Comparison of ENCODE assay signal across 8 cellular contexts in the genomic region with DNA sequence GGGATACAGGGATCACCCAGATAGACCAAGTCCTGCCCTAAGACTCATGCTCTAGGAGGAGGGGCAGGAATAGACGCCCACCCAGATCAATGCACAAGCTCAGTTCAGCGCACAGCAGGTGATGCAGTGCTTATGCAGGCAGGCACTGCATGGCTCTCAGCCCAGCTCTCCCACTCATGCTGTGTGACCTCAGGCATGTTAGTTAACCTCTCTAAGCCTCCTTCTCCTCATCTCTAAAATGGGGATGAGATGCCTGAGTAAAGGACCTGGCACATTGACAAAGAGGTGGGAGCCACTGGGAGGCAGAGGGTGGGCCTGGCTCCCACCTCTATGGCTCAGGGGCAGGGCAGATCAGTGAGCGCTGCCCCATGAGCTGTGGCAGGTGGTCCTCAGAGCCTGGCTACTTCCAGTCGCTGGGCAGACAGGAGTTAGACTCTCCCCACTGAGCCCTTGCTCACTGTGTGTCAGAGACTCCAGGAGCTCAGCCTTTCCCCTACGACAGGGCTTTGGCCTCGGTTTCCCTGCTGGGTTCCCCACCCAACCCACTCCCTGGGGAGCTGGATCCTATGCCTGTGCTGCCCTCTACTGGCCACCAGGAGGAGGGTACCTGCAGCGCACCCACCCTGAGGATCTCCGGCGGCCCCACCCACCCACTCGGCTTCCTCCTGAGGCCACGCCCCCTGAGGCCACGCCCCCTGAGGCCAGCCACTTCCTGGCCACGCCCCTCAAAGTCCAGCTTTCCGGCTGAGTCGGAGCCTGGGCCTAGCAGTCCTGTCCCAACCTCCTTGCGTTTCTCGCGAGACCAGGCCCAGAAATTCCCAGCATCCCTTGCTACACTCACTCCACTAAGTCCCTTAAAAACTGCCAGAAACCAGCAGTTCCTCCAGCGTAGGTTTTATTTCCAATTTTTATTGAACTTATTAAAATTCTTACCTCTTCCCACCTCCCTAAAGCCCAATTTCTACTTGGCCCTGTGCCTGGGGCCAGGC.
A peak's percentile ranks its signal among the peaks of the same experiment; 100 is the strongest.
DNase-seq lines count a peak whose midpoint lies in the region; ATAC-seq and TF ChIP-seq lines count a peak whose summit lies in the region.

No MANE protein-coding gene starts in this region.

- peak; percentile 47 to 83 for DNase-seq in NCI-H526 (lab: John Stamatoyannopoulos, UW)
- DNase-seq in activated CD4-positive, alpha-beta T cell treated with anti-CD3 and anti-CD28 coated beads, Interleukin-2, amount 50 U/mL, for 24 hours (ENCODE audit: low read depth in 1 of 2, low spot score in 1 of 2): peak; percentile 1 to 35
- peak; percentile 77 for DNase-seq in endothelial cell (ENCODE audit: low spot score)
- DNase-seq in natural killer cell: peak; percentile 44
- DNase-seq in transverse colon: peak; percentile 71
- DNase-seq in cerebellum (ENCODE audit: low spot score): no peak

- TF ChIP-seq POLR2A in transverse colon (IDR thresholded peaks at IDR 0.05): no peak

- H3K4me1 Mint-ChIP-seq in endothelial cell (ENCODE audit: unreplicated experiment) (no peaks in the 10 kb centered on the region), natural killer cell (peaks cover 0 to 4% of the 10 kb centered on the region in 2 donors)

- H3K27ac Mint-ChIP-seq in endothelial cell (ENCODE audit: unreplicated experiment): no peak overlapping the region
- no peak overlapping the region for H3K27ac Mint-ChIP-seq in natural killer cell

- H3K4me3 Mint-ChIP-seq in endothelial cell (ENCODE audit: unreplicated experiment) (no peak overlapping the region), natural killer cell (no peak overlapping the region)

- H3K4me3 ChIP-seq in transverse colon: no peak overlapping the region

- H3K4me1 ChIP-seq in transverse colon: no peaks in the 10 kb centered on the region

- peak; percentile 76 to 96 (median 92) for ATAC-seq in natural killer cell

- no peaks in the 10 kb centered on the region for H3K27me3 ChIP-seq in transverse colon

- no peaks in the 10 kb centered on the region for H3K36me3 ChIP-seq in transverse colon

- 40 to 66% methylated on average over 6 to 19 of the region's 19 CpGs for WGBS in transverse colon (ENCODE audit: low coverage in 1 of 2), 2 donors

- peaks cover 0 to 11% of the 10 kb centered on the region in 2 donors for H3K9me3 ChIP-seq in transverse colon

- H3K27me3 Mint-ChIP-seq in endothelial cell (ENCODE audit: unreplicated experiment) (peaks cover 6% of the 10 kb centered on the region), natural killer cell (ENCODE audit: low read depth in 2 of 2) (no peaks in the 10 kb centered on the region)

- H3K27ac ChIP-seq in 22Rv1 (no peak overlapping the region), transverse colon (no peak overlapping the region)

- H3K36me3 Mint-ChIP-seq in endothelial cell (ENCODE audit: low read depth, unreplicated experiment) (no peaks in the 10 kb centered on the region), natural killer cell (peaks cover 14% of the 10 kb centered on the region)

- in situ Hi-C loops in transverse colon (cut with MboI; ENCODE audit: low pct_ligation_motif_present in 1 of 4, low pct_unique_long_range_greater_than_20kb in 1 of 4, low sequenced_read_pairs in 3 of 4): no loop called here

- H3K9me3 Mint-ChIP-seq in endothelial cell (ENCODE audit: unreplicated experiment) (peaks cover 5% of the 10 kb centered on the region), natural killer cell (peaks cover 8 to 11% of the 10 kb centered on the region in 2 donors)

- TF ChIP-seq CTCF in 22Rv1 (IDR thresholded peaks at IDR 0.05): peak; percentile 81
- TF ChIP-seq CTCF in GM12873 (IDR thresholded peaks at IDR 0.05; ENCODE audit: insufficient read depth, low read depth, low read length, missing control alignments): peak; percentile 69
- TF ChIP-seq CTCF in endothelial cell (IDR thresholded peaks at IDR 0.05; ENCODE audit: unreplicated experiment): peak; percentile 77
- peak; percentile 8 for TF ChIP-seq CTCF in natural killer cell (IDR thresholded peaks at IDR 0.05)
- TF ChIP-seq CTCF in transverse colon (IDR thresholded peaks at IDR 0.05): peak in 4 of 5 experiments; percentile 15 to 40 (median 35)

- no peak for TF ChIP-seq EP300 in transverse colon (IDR thresholded peaks at IDR 0.05; ENCODE audit: low read depth)

- intact Hi-C loops in natural killer cell (cut with micrococcal nuclease) (no loop called here), transverse colon (cut with DNase I; ENCODE audit: low total_unique reads) (no loop called here)

Comparison
In these comparisons a context has a peak if more than half of its experiments do, and no peak if none do; other contexts are left out.
1. CTCF ChIP-seq: peak in every context shown above with its lines; median percentile 81 in 22Rv1; 77 in endothelial cell; 69 in GM12873; 35 in transverse colon; 8 in natural killer cell.